In the genomic region with DNA sequence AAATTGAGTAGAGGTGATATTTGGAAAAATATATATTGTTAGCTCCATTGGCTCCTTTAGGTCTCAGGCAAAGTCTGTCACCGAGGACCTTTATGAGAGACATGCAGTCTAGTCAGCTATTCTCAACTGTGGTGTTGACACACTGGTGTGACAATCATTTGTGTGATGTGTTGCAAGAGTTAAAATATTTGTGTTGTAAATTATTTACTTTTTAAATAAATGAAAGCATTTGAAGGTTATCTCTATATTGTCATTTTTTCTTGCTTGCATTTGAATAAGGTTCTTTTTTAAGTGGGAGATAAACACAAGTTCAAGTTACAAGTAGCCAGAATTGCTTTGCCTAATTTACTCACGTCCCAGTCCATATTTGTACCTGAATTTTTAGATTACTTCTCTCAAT, we compare ENCODE assay signal across 10 cellular contexts. TPM values are rescaled to one million over a fixed set of nuclear protein-coding genes. Genes with fewer than 3 reads are reported as not detected.
DNase-seq lines count a peak whose midpoint lies in the region; ATAC-seq and TF ChIP-seq lines count a peak whose summit lies in the region.
"Had no signal": no experiment of that assay in that cellular context is flagged by ENCODE, and none has a peak within 500 bp of the region (broad histone marks: within the 10 kb centered on the region; RNA-seq: fewer than 3 reads in every experiment).

No MANE protein-coding gene starts in this region.

- DNase-seq in GM12864 (ENCODE audit: low read depth) (no peak), lower lobe of right lung (no peak), chondrocyte (ENCODE audit: low spot score) (no peak), MV-4-11 (lab: John Stamatoyannopoulos, UW) (no peak), mesendoderm (no peak)
- no peak for DNase-seq in activated CD4-positive, alpha-beta memory T cell treated with anti-CD3 and anti-CD28 coated beads for 36 hours
- no peak for DNase-seq in stimulated activated naive CD4-positive, alpha-beta T cell treated with Interleukin-2 at 50 U/mL for 16 hours (lab: John Stamatoyannopoulos, UW)
- DNase-seq: activated CD4-positive, alpha-beta T cell treated with anti-CD3 and anti-CD28 coated beads for 1 hour; heart right ventricle had no signal

- no peak overlapping the region for H2BK15ac ChIP-seq in mesendoderm (replicated peaks; ENCODE audit: low read depth)

- H2AFZ ChIP-seq in ACC112 (ENCODE audit: low read length, unreplicated experiment): no peak overlapping the region

- H3K79me1 ChIP-seq in mesendoderm (ENCODE audit: low read length): no peaks in the 10 kb centered on the region

- H3K36me3 Mint-ChIP-seq in activated CD4-positive, alpha-beta memory T cell treated with anti-CD3 and anti-CD28 coated beads for 36 hours: peaks cover 48% of the 10 kb centered on the region
- peaks cover 1% of the 10 kb centered on the region for H3K36me3 Mint-ChIP-seq in chondrocyte (ENCODE audit: low read depth)

- peak overlapping the region; percentile 74 for H3K27ac Mint-ChIP-seq in activated CD4-positive, alpha-beta memory T cell treated with anti-CD3 and anti-CD28 coated beads for 36 hours
- no peak overlapping the region for H3K27ac Mint-ChIP-seq in chondrocyte (ENCODE audit: unreplicated experiment)

- TF ChIP-seq CTCF in GM12864 (IDR thresholded peaks at IDR 0.05; ENCODE audit: low read depth, low read length, missing control alignments) (no peak), lower lobe of right lung (IDR thresholded peaks at IDR 0.05) (no peak), chondrocyte (IDR thresholded peaks at IDR 0.05) (no peak)

- H4K5ac ChIP-seq in mesendoderm (ENCODE audit: low read length): no peak overlapping the region

- intact Hi-C loops in activated CD4-positive, alpha-beta memory T cell treated with anti-CD3 and anti-CD28 coated beads for 36 hours (cut with micrococcal nuclease): loop anchor here (1.0 to 2.0 kb wide), 2 partner anchors 14 to 291 kb away; no protein-coding TSS in a partner anchor
- intact Hi-C loops in lower lobe of right lung (cut with DNase I): no loop called here

- no peaks in the 10 kb centered on the region for H3K27me3 Mint-ChIP-seq in activated CD4-positive, alpha-beta memory T cell treated with anti-CD3 and anti-CD28 coated beads for 36 hours
- H3K27me3 Mint-ChIP-seq in chondrocyte (ENCODE audit: low read depth): no peaks in the 10 kb centered on the region

- H2BK120ac ChIP-seq in mesendoderm (ENCODE audit: low read depth, low read length): no peak overlapping the region

- H3K9me3 ChIP-seq in lower lobe of right lung: no peaks in the 10 kb centered on the region
- H3K9me3 ChIP-seq: heart right ventricle had no signal

- CTCF ChIA-PET in activated CD4-positive, alpha-beta memory T cell treated with anti-CD3 and anti-CD28 coated beads for 36 hours (lab: Charles Lee): interaction anchor here (1.4 to 2.5 kb wide), 3 partner anchors 67 to 113 kb away, joined by 4 to 8 read pairs (median 7); no protein-coding TSS in a partner anchor

- H3K4me3 ChIP-seq in ACC112 (ENCODE audit: low read depth, low read length): peak overlapping the region; percentile 72; the same call in 1 of the 2 replicates
- peak overlapping the region; percentile 50 for H3K4me3 ChIP-seq in GM12864 (ENCODE audit: low read depth, low read length)
- H3K4me3 ChIP-seq in lower lobe of right lung: peak overlapping the region; percentile 75
- H3K4me3 ChIP-seq in mesendoderm (ENCODE audit: low read length): no peak overlapping the region

- peaks cover 4% of the 10 kb centered on the region for H3K9me3 Mint-ChIP-seq in activated CD4-positive, alpha-beta memory T cell treated with anti-CD3 and anti-CD28 coated beads for 36 hours
- no peaks in the 10 kb centered on the region for H3K9me3 Mint-ChIP-seq in chondrocyte (ENCODE audit: low read depth)

- H3K36me3 ChIP-seq in ACC112 (ENCODE audit: insufficient read depth, low read length): no peaks in the 10 kb centered on the region
- H3K36me3 ChIP-seq in lower lobe of right lung: no peaks in the 10 kb centered on the region
- H3K36me3 ChIP-seq in mesendoderm (ENCODE audit: control insufficient read depth, insufficient read depth, low read length): no peaks in the 10 kb centered on the region
- H3K36me3 ChIP-seq: heart right ventricle had no signal

- no peak overlapping the region for H3K27ac ChIP-seq in ACC112 (ENCODE audit: low read depth, low read length)
- peak overlapping the region; percentile 97 for H3K27ac ChIP-seq in lower lobe of right lung
- H3K27ac ChIP-seq in mesendoderm (ENCODE audit: low read depth, low read length): no peak overlapping the region

- no peak overlapping the region for H2AK5ac ChIP-seq in mesendoderm (ENCODE audit: low read length)

- H3K4ac ChIP-seq in mesendoderm (ENCODE audit: low read depth, low read length): no peak overlapping the region

- peak overlapping the region; percentile 68 for H3K4me3 Mint-ChIP-seq in activated CD4-positive, alpha-beta memory T cell treated with anti-CD3 and anti-CD28 coated beads for 36 hours
- no peak overlapping the region for H3K4me3 Mint-ChIP-seq in chondrocyte (ENCODE audit: unreplicated experiment)

- H3K27me3 ChIP-seq in ACC112 (ENCODE audit: insufficient read depth, low read length): no peaks in the 10 kb centered on the region
- no peaks in the 10 kb centered on the region for H3K27me3 ChIP-seq in lower lobe of right lung (ENCODE audit: low read depth)
- no peaks in the 10 kb centered on the region for H3K27me3 ChIP-seq in mesendoderm (ENCODE audit: insufficient read depth, low read length, poor library complexity)
- H3K27me3 ChIP-seq: heart right ventricle had no signal

- H3K18ac ChIP-seq in mesendoderm (ENCODE audit: low read length): no peak overlapping the region

- no peak overlapping the region for H3K9ac ChIP-seq in mesendoderm (ENCODE audit: low read length)

- H3K4me2 ChIP-seq in mesendoderm (ENCODE audit: low read length): no peak overlapping the region

- no peak for ATAC-seq in lower lobe of right lung
- ATAC-seq: heart right ventricle had no signal

- H4K8ac ChIP-seq in mesendoderm (ENCODE audit: low read depth, low read length): no peak overlapping the region

- H2BK5ac ChIP-seq in mesendoderm (ENCODE audit: low read length): no peak overlapping the region

- peaks cover 53% of the 10 kb centered on the region for H3K4me1 Mint-ChIP-seq in activated CD4-positive, alpha-beta memory T cell treated with anti-CD3 and anti-CD28 coated beads for 36 hours (ENCODE audit: low read depth)
- peaks cover 23% of the 10 kb centered on the region for H3K4me1 Mint-ChIP-seq in chondrocyte (ENCODE audit: low read depth)

- H3K23ac ChIP-seq in mesendoderm (ENCODE audit: low read length): no peak overlapping the region

- POLR2A ChIA-PET in activated CD4-positive, alpha-beta memory T cell treated with anti-CD3 and anti-CD28 coated beads for 36 hours (lab: Charles Lee): no interaction called here

- no CpG with 5 or more reads among the region's 2 CpGs for WGBS in mesendoderm (ENCODE audit: extremely low coverage, insufficient coverage, low lambda C conversion rate)

- H3K79me2 ChIP-seq in ACC112 (ENCODE audit: control insufficient read depth, insufficient read depth, low read length, unreplicated experiment) (peaks cover 62% of the 10 kb centered on the region), mesendoderm (ENCODE audit: control insufficient read depth, insufficient read depth, low read length) (no peaks in the 10 kb centered on the region)

- peaks cover 15% of the 10 kb centered on the region for H3K4me1 ChIP-seq in ACC112 (ENCODE audit: control insufficient read depth, insufficient read depth, low read length, unreplicated experiment)
- H3K4me1 ChIP-seq in lower lobe of right lung: peaks cover 41% of the 10 kb centered on the region
- no peaks in the 10 kb centered on the region for H3K4me1 ChIP-seq in mesendoderm (ENCODE audit: control insufficient read depth, low read depth, low read length)

- H3K56ac ChIP-seq in mesendoderm (ENCODE audit: low read length): no peak overlapping the region

RNA-seq across cellular contexts. Expression of a gene that starts 4.3 kb away (rescaled TPM):
- total RNA-seq in activated CD4-positive, alpha-beta memory T cell treated with anti-CD3 and anti-CD28 coated beads for 36 hours: 10 to 100 TPM; 37.1 to 38.1 TPM
- total RNA-seq in lower lobe of right lung (33.6 TPM), chondrocyte (4.9 to 6.8 TPM (median 5.4 TPM) in 3 replicates)
- polyA plus RNA-seq in mesendoderm (2013, experiment 1 of 2): 3.1 TPM
- polyA plus RNA-seq in mesendoderm (2013, experiment 2 of 2): 2.7 TPM
